ENCODE assay signal across 16 cellular contexts in the genomic region with DNA sequence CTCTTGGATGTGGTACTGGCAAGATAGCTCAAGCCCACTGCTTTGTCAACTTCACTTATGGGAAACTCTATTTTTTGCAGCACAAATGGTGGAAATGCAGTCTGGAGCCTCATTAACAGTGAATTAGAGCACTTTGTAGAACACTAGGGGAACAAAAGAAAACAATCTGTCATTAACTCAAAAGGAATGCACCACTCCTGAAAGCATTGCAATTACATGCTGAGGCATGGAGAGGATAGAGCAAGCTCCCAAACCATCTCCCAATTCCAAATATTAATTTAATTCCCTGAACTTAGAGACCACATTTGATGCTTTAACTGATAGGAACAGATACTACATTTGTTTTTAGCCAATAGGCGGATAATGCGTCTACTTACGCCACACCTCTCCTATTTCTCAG. TPM values are rescaled to one million over a fixed set of nuclear protein-coding genes. Genes with fewer than 3 reads are reported as not detected.
DNase-seq lines count a peak whose midpoint lies in the region; ATAC-seq and TF ChIP-seq lines count a peak whose summit lies in the region.
"Had no signal": no experiment of that assay in that cellular context is flagged by ENCODE, and none has a peak within 500 bp of the region (broad histone marks: within the 10 kb centered on the region; RNA-seq: fewer than 3 reads in every experiment).

No MANE protein-coding gene starts in this region.

- no peak for TF ChIP-seq CTCF in HFFc6 (IDR thresholded peaks at IDR 0.05)
- no peak for TF ChIP-seq CTCF in RWPE1 (conservative IDR thresholded peaks at IDR 0.05; ENCODE audit: low read depth)
- TF ChIP-seq CTCF in foreskin keratinocyte (conservative IDR thresholded peaks at IDR 0.05) = no peak

- no peak overlapping the region for H2BK12ac ChIP-seq in neuronal stem cell (ENCODE audit: low read length)

- no peak overlapping the region for H2AFZ ChIP-seq in neuronal stem cell (ENCODE audit: low read length)

- H2BK15ac ChIP-seq in neuronal stem cell (ENCODE audit: low read length) = peak overlapping the region; percentile 35

- no peak overlapping the region for H3K4me3 ChIP-seq in neuronal stem cell (ENCODE audit: low read length in 2 of 2)
- H3K4me3 ChIP-seq: SJCRH30 had no signal

- CTCF ChIA-PET in RWPE1 (lab: Yijun Ruan, JAX) = no interaction called here

- H3K9me3 Mint-ChIP-seq in HFFc6 = no peaks in the 10 kb centered on the region
- H3K9me3 Mint-ChIP-seq: H9 had no signal

- H3K27me3 ChIP-seq in foreskin keratinocyte = no peaks in the 10 kb centered on the region
- no peaks in the 10 kb centered on the region for H3K27me3 ChIP-seq in neuronal stem cell (ENCODE audit: control insufficient read depth in 3 of 3, insufficient read depth in 3 of 3, low read depth in 1 of 3, low read length in 3 of 3)
- H3K27me3 ChIP-seq: SJCRH30 had no signal

- ATAC-seq in foreskin keratinocyte = no peak
- no peak for ATAC-seq in HG02973 (IDR thresholded peaks at IDR 0.05; ENCODE audit: unreplicated experiment)
- ATAC-seq in GM19328 (IDR thresholded peaks at IDR 0.05; ENCODE audit: unreplicated experiment) = no peak

- no peak overlapping the region for H3K4me3 Mint-ChIP-seq in HFFc6
- H3K4me3 Mint-ChIP-seq: H9 had no signal

- H4K8ac ChIP-seq in neuronal stem cell (ENCODE audit: low read depth, low read length) = no peak overlapping the region

- H3K14ac ChIP-seq in neuronal stem cell (ENCODE audit: low read length) = no peak overlapping the region

- no peak overlapping the region for H3K23ac ChIP-seq in neuronal stem cell (ENCODE audit: low read depth, low read length, poor library complexity)

- no peak overlapping the region for H3K4me2 ChIP-seq in neuronal stem cell (ENCODE audit: insufficient read depth, low read length, poor library complexity, severe bottlenecking)

- H3K27ac Mint-ChIP-seq in HFFc6 = peak overlapping the region; percentile 9; the same call in 1 of the 2 replicates
- H3K27ac Mint-ChIP-seq: H9 had no signal

- no CpG with 5 or more reads among the region's 3 CpGs for WGBS in neuronal stem cell (ENCODE audit: extremely low coverage in 2 of 2, insufficient read length in 2 of 2, insufficient replicate concordance in 1 of 2), 2 donors

- H4K91ac ChIP-seq in neuronal stem cell (ENCODE audit: low read depth, low read length, poor library complexity) = no peak overlapping the region

- no peaks in the 10 kb centered on the region for H3K79me1 ChIP-seq in neuronal stem cell (ENCODE audit: low read depth, low read length)

- H3K9me3 ChIP-seq in neuronal stem cell (replicated peaks in 1 of 2; ENCODE audit: control insufficient read depth in 2 of 2, insufficient read depth in 1 of 2, low read depth in 1 of 2, low read length in 2 of 2) = peaks cover 0 to 3% of the 10 kb centered on the region in 2 donors
- H3K9me3 ChIP-seq: SJCRH30 had no signal

- H3K4me1 Mint-ChIP-seq in HFFc6 (ENCODE audit: low read depth) = peaks cover 53% of the 10 kb centered on the region

- no peaks in the 10 kb centered on the region for H3K36me3 Mint-ChIP-seq in HFFc6 (ENCODE audit: low read depth)

- H3K9ac ChIP-seq in neuronal stem cell (ENCODE audit: low read depth, low read length, poor library complexity) = no peak overlapping the region

- no peak overlapping the region for H3K4ac ChIP-seq in neuronal stem cell (ENCODE audit: low read length)

- peaks cover 19% of the 10 kb centered on the region for H3K4me1 ChIP-seq in foreskin keratinocyte
- H3K4me1 ChIP-seq in neuronal stem cell (ENCODE audit: control insufficient read depth in 2 of 2, insufficient read depth in 1 of 2, low read depth in 1 of 2, low read length in 2 of 2) = peaks cover 11 to 14% of the 10 kb centered on the region in 2 donors

- peak overlapping the region; percentile 54; the same call in 1 of the 2 replicates for H3K27ac ChIP-seq in RWPE1
- no peak overlapping the region for H3K27ac ChIP-seq in foreskin keratinocyte
- H3K27ac ChIP-seq in neuronal stem cell (replicated peaks; ENCODE audit: low read length) = peak overlapping the region; percentile 22
- H3K27ac ChIP-seq: C4-2B, SJCRH30 had no signal

- H2BK5ac ChIP-seq in neuronal stem cell (ENCODE audit: low read length) = no peak overlapping the region

- no peak overlapping the region for H2BK120ac ChIP-seq in neuronal stem cell (ENCODE audit: low read depth, low read length)

- H3K18ac ChIP-seq in neuronal stem cell (ENCODE audit: low read length) = no peak overlapping the region

- no peak overlapping the region for H2AK5ac ChIP-seq in neuronal stem cell (ENCODE audit: low read depth, low read length)

- POLR2A ChIA-PET in RWPE1 (lab: Yijun Ruan, JAX; ENCODE audit: low non-redundant PET) = no interaction called here

- H3K36me3 ChIP-seq in neuronal stem cell (replicated peaks in 1 of 2; ENCODE audit: control insufficient read depth in 2 of 2, insufficient read depth in 2 of 2, low read length in 2 of 2) = no peaks in the 10 kb centered on the region
- H3K36me3 ChIP-seq: SJCRH30 had no signal

- DNase-seq in HFFc6 = no peak
- DNase-seq in RWPE1 (ENCODE audit: low spot score) = no peak
- peak; percentile 30 to 68 for DNase-seq in foreskin keratinocyte
- DNase-seq in neuronal stem cell (ENCODE audit: low spot score) = peak; percentile 14
- no peak for DNase-seq in NCI-H2081 treated with DMSO at 0.1 percent for 48 hours (lab: John Stamatoyannopoulos, UW)
- DNase-seq: DMS79, H9, Kasumi-1, MM.1S, NCI-H1092, NCI-H2227 treated with DMSO at 0.1 percent for 48 hours, NCI-H510A treated with DMSO at 0.1 percent for 48 hours, SJCRH30 had no signal

- H3K27me3 Mint-ChIP-seq in HFFc6 (ENCODE audit: insufficient read depth) = no peaks in the 10 kb centered on the region

RNA-seq across cellular contexts. Expression of gene TANC1, which starts 32.8 kb away (rescaled TPM):
- 10 to 100 TPM; 22.4 to 27.7 (median 23.1) TPM for total RNA-seq in HFFc6 (2021; fragmentation: NEBNext Ultra II Directional; extraction: Animal tissue kit (Norgen Biotek cat#: 25700))
- total RNA-seq in foreskin keratinocyte = 28.0 and 29.7 TPM in 2 replicates
- 6.2 and 7.4 TPM in 2 replicates for polyA plus RNA-seq in foreskin keratinocyte
- 1.3 TPM for polyA plus RNA-seq in neuronal stem cell (2013, experiment 1 of 2)
- polyA plus RNA-seq in neuronal stem cell (2013, experiment 2 of 2) = 1.2 TPM

Comparison
In these comparisons a context has a peak if more than half of its experiments do, and no peak if none do; other contexts are left out.
1. DNase-seq: peak in foreskin keratinocyte (2 of 2) and neuronal stem cell (single experiment); none in HFFc6 (single experiment), RWPE1 (single experiment) and NCI-H2081 treated with DMSO at 0.1 percent for 48 hours (single experiment).